ENCODE assay signal across 9 cellular contexts in the genomic region with DNA sequence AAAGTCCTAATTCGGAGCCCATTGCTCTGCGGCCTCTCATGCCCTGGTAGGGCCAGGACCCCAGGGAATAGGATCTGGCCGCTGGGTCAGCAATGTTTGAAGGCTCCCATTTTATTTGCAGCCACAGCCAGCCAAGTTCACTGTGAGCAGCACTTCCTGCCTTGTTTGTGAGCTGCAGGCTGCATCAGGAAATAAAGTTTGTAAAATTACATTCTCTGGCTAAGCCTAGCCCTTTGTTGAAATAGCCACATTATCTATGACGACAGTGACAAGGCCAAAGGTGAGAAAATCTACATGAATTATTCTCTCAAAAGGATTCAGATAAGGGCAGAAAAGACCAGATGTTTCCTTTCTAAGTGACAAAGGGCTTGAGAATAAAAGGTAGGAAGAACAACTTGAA. TPM values are rescaled to one million over a fixed set of nuclear protein-coding genes. Genes with fewer than 3 reads are reported as not detected.
A peak's percentile ranks its signal among the peaks of the same experiment; 100 is the strongest.
DNase-seq lines count a peak whose midpoint lies in the region; ATAC-seq and TF ChIP-seq lines count a peak whose summit lies in the region.
"Had no signal": no experiment of that assay in that cellular context is flagged by ENCODE, and none has a peak within 500 bp of the region (broad histone marks: within the 10 kb centered on the region; RNA-seq: fewer than 3 reads in every experiment).

No MANE protein-coding gene starts in this region.

- CTCF ChIA-PET in WTC11 (lab: Charles Lee), result interaction anchor here (1.6 to 2.2 kb wide), 3 partner anchors 14 to 85 kb away, joined by 4 to 31 read pairs (median 6); no protein-coding TSS in a partner anchor

- H3K36me3 Mint-ChIP-seq in WTC11, result no peaks in the 10 kb centered on the region
- H3K36me3 Mint-ChIP-seq: activated naive CD8-positive, alpha-beta T cell had no signal

- DNase-seq in H4 (ENCODE audit: low spot score) (peak; percentile 65), WTC11 (ENCODE audit: low spot score) (no peak), cardiac septum (ENCODE audit: low spot score) (peak; percentile 77), sciatic nerve (ENCODE audit: low spot score) (no peak), hippocampal formation (lab: John Stamatoyannopoulos, UW) (no peak), superior temporal gyrus (ENCODE audit: extremely low spot score) (no peak), AG20443 (ENCODE audit: low spot score) (no peak)

- POLR2A ChIA-PET in WTC11 (lab: Charles Lee), result no interaction called here

- no peaks in the 10 kb centered on the region for H3K9me3 Mint-ChIP-seq in WTC11

- H3K27ac Mint-ChIP-seq in WTC11, result peak overlapping the region; percentile 20; the same call in 1 of the 2 replicates

- peaks cover 56% of the 10 kb centered on the region for H3K4me1 Mint-ChIP-seq in WTC11

- H3K27me3 Mint-ChIP-seq in WTC11 (ENCODE audit: low read depth), result no peaks in the 10 kb centered on the region
- H3K27me3 Mint-ChIP-seq: activated naive CD8-positive, alpha-beta T cell had no signal

- no peak overlapping the region for H3K4me3 Mint-ChIP-seq in WTC11

- no peak for TF ChIP-seq CTCF in WTC11 (IDR thresholded peaks at IDR 0.05)

- no peak for ATAC-seq in WTC11
- ATAC-seq in sciatic nerve, result peak; percentile 50
- no peak for ATAC-seq in GM21717 (IDR thresholded peaks at IDR 0.05; ENCODE audit: unreplicated experiment)

- intact Hi-C loops in cardiac septum (cut with DNase I), result loop anchor here (2.0 to 10.0 kb wide), 3 partner anchors 19 to 537 kb away; partner anchors contain the start of gene CCDC7
- intact Hi-C loops in sciatic nerve (cut with DNase I), result no loop called here

TF ChIP-seq in WTC11, 78 proteins besides CTCF, POLR2A, EP300 and RAD21:
- TF ChIP-seq ZNF232 (CRISPR knock-in tag; IDR thresholded peaks at IDR 0.05) (no peak), GTF2I (CRISPR knock-in tag; conservative IDR thresholded peaks at IDR 0.05) (no peak), ZSCAN18 (CRISPR knock-in tag; IDR thresholded peaks at IDR 0.05) (no peak), MLX (CRISPR knock-in tag; IDR thresholded peaks at IDR 0.05) (no peak), ATF3 (CRISPR knock-in tag; conservative IDR thresholded peaks at IDR 0.05) (no peak), ZNF317 (CRISPR knock-in tag; IDR thresholded peaks at IDR 0.05; ENCODE audit: borderline replicate concordance, low read depth) (no peak), ESRRA (CRISPR knock-in tag; IDR thresholded peaks at IDR 0.05; ENCODE audit: borderline replicate concordance) (no peak), CREM (CRISPR knock-in tag; IDR thresholded peaks at IDR 0.05) (no peak), NR3C1 (CRISPR knock-in tag; conservative IDR thresholded peaks at IDR 0.05; ENCODE audit: low read depth) (no peak), NFYB (CRISPR knock-in tag; conservative IDR thresholded peaks at IDR 0.05; ENCODE audit: low read depth) (no peak), ATF1 (CRISPR knock-in tag; IDR thresholded peaks at IDR 0.05) (no peak), ZNF263 (CRISPR knock-in tag; IDR thresholded peaks at IDR 0.05; ENCODE audit: low read depth) (no peak), EMX1 (CRISPR knock-in tag; IDR thresholded peaks at IDR 0.05) (no peak), ATF2 (CRISPR knock-in tag; IDR thresholded peaks at IDR 0.05; ENCODE audit: borderline replicate concordance, low read depth) (no peak), ATF6 (CRISPR knock-in tag; IDR thresholded peaks at IDR 0.05) (no peak), PRRX2 (CRISPR knock-in tag; IDR thresholded peaks at IDR 0.05) (no peak), RORB (CRISPR knock-in tag; IDR thresholded peaks at IDR 0.05) (no peak)
- TF ChIP-seq, protein P1, sequence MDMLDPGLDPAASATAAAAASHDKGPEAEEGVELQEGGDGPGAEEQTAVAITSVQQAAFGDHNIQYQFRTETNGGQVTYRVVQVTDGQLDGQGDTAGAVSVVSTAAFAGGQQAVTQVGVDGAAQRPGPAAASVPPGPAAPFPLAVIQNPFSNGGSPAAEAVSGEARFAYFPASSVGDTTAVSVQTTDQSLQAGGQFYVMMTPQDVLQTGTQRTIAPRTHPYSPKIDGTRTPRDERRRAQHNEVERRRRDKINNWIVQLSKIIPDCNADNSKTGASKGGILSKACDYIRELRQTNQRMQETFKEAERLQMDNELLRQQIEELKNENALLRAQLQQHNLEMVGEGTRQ (CRISPR knock-in tag; IDR thresholded peaks at IDR 0.05), result no peak
- TF ChIP-seq, protein P2, sequence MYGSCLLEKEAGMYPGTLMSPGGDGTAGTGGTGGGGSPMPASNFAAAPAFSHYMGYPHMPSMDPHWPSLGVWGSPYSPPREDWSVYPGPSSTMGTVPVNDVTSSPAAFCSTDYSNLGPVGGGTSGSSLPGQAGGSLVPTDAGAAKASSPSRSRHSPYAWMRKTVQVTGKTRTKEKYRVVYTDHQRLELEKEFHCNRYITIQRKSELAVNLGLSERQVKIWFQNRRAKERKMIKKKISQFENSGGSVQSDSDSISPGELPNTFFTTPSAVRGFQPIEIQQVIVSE (CRISPR knock-in tag; IDR thresholded peaks at IDR 0.05; ENCODE audit: borderline replicate concordance), result no peak
- TF ChIP-seq, protein P3, sequence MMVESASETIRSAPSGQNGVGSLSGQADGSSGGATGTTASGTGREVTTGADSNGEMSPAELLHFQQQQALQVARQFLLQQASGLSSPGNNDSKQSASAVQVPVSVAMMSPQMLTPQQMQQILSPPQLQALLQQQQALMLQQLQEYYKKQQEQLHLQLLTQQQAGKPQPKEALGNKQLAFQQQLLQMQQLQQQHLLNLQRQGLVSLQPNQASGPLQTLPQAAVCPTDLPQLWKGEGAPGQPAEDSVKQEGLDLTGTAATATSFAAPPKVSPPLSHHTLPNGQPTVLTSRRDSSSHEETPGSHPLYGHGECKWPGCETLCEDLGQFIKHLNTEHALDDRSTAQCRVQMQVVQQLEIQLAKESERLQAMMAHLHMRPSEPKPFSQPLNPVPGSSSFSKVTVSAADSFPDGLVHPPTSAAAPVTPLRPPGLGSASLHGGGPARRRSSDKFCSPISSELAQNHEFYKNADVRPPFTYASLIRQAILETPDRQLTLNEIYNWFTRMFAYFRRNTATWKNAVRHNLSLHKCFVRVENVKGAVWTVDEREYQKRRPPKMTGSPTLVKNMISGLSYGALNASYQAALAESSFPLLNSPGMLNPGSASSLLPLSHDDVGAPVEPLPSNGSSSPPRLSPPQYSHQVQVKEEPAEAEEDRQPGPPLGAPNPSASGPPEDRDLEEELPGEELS (CRISPR knock-in tag; IDR thresholded peaks at IDR 0.05), result no peak

RNA-seq across cellular contexts. Expression of gene ITGB1, which starts 23.7 kb away (rescaled TPM):
- 650 and 683 TPM in 2 replicates for total RNA-seq in H4 (2014; rRNA removed; shearing (Covaris generic))
- total RNA-seq in WTC11 (2021) (317 to 344 TPM (median 321 TPM) in 3 replicates), cardiac septum (715 TPM), sciatic nerve (373 TPM)

Comparison
In these comparisons a context has a peak if more than half of its experiments do, and no peak if none do; other contexts are left out.
1. DNase-seq: peak in H4 (single experiment) and cardiac septum (single experiment); none in WTC11 (single experiment), sciatic nerve (single experiment), hippocampal formation (0 of 2), superior temporal gyrus (single experiment) and AG20443 (single experiment).